Comparison of ENCODE assay signal across 23 cellular contexts in the genomic region with DNA sequence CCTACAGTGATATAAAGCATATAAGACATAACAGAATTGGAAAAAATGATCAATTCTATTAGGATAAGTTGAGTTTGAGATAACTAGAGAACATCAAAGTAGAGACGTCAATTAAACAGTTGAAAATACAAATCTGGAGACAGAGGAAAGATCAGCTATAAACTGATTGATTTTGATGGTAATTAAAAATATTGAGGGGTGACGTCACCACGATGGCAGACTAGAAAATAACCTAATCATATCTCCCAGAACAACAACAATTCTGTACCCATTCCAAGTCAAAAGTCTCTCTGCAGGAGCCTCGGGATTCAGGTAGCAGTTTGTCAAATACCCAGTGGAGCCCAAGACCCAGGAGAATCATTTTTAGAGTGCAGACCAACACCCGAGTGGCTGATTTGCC. TPM values are rescaled to one million over a fixed set of nuclear protein-coding genes. Genes with fewer than 3 reads are reported as not detected.
DNase-seq lines count a peak whose midpoint lies in the region; ATAC-seq, FAIRE-seq and TF ChIP-seq lines count a peak whose summit lies in the region.
"Had no signal": no experiment of that assay in that cellular context is flagged by ENCODE, and none has a peak within 500 bp of the region (broad histone marks: within the 10 kb centered on the region; RNA-seq: fewer than 3 reads in every experiment).

No MANE protein-coding gene starts in this region.

- RAD21 ChIA-PET in GM12878 (lab: Charles Lee; ENCODE audit: unreplicated experiment) = no interaction called here

- SMC1A ChIA-PET in GM12878 (lab: Charles Lee; ENCODE audit: uncharacterized antibody, unreplicated experiment) = interaction anchor here (0.8 to 1.4 kb wide), 2 partner anchors 19 to 90 kb away, joined by 3 to 4 read pairs; no protein-coding TSS in a partner anchor

- no peak overlapping the region for H3K9ac ChIP-seq in HepG2 (ENCODE audit: insufficient read depth, low read depth, low read length)
- H3K9ac ChIP-seq in GM12878 (ENCODE audit: control insufficient read depth, insufficient read depth, low read length) = no peak overlapping the region
- H3K9ac ChIP-seq in H1 (replicated peaks in 1 of 4; ENCODE audit: extremely low read depth in 1 of 4, low read depth in 3 of 4, low read length in 3 of 4) = no peak overlapping the region

- no peak overlapping the region for H4K91ac ChIP-seq in H1 (replicated peaks; ENCODE audit: insufficient read length, low read length)

- FAIRE-seq in HepG2 (lab: Jason Lieb, UNC) (no peak), D721Med (lab: Jason Lieb, UNC) (peak; percentile 76), GM12878 (lab: Jason Lieb, UNC) (no peak), H1 (lab: Jason Lieb, UNC) (no peak)
- FAIRE-seq: A549, G401.6, GM12892, GM18507 had no signal

- no peak for DNase-seq in HepG2 (ENCODE audit: low spot score)
- no peak for DNase-seq in right lobe of liver
- no peak for DNase-seq in D721Med (ENCODE audit: insufficient read length, low spot score)
- no peak for DNase-seq in GM12878 (ENCODE audit: low read depth, low spot score)
- DNase-seq in H1 (ENCODE audit: low read depth in 1 of 2, low spot score in 2 of 2) = no peak
- DNase-seq in hepatocyte (ENCODE audit: low spot score) = no peak
- no peak for DNase-seq in NCI-H187 treated with DMSO at 0.1 percent for 48 hours (lab: John Stamatoyannopoulos, UW)
- no peak for DNase-seq in caudate nucleus (lab: John Stamatoyannopoulos, UW)
- DNase-seq: BE2C; C1 segment of cervical spinal cord; CD4-positive, alpha-beta memory T cell; CD4-positive, CD25-positive, alpha-beta regulatory T cell; CD8-positive, alpha-beta memory T cell; COR-L47; DMS79 treated with DMSO at 0.1 percent for 48 hours; GF-D8 had no signal

- H3K4me3 ChIP-seq in HepG2 (replicated peaks in 1 of 3; ENCODE audit: insufficient read depth in 1 of 3, low read depth in 2 of 3, low read length in 3 of 3) (no peak overlapping the region), right lobe of liver (no peak overlapping the region), GM12878 (no peak overlapping the region), H1 (ENCODE audit: extremely low read depth in 1 of 4, insufficient read depth in 2 of 4, low read depth in 3 of 4, low read length in 4 of 4) (no peak overlapping the region), hepatocyte (no peak overlapping the region)
- H3K4me3 ChIP-seq: A549 had no signal

- TF ChIP-seq RAD21 in HepG2 (CRISPR knock-in tag; IDR thresholded peaks at IDR 0.05) = no peak
- TF ChIP-seq RAD21 in GM12878 (IDR thresholded peaks at IDR 0.05; ENCODE audit: insufficient read depth, low read depth, low read length) = no peak
- no peak for TF ChIP-seq RAD21 in H1 (IDR thresholded peaks at IDR 0.05 in 1 of 2, conservative IDR thresholded peaks at IDR 0.05 in 1 of 2; ENCODE audit: low read depth in 2 of 2, low read length in 2 of 2)

- WGBS in HepG2 (ENCODE audit: low lambda C conversion rate) = 2% methylated on average over 4 of the region's 5 CpGs
- WGBS in right lobe of liver (ENCODE audit: insufficient coverage, low coverage, low lambda C conversion rate, missing lambda C conversion rate) = 55% methylated on average over 5 of the region's 5 CpGs
- 50% methylated on average over 5 of the region's 5 CpGs for WGBS in GM12878 (ENCODE audit: insufficient coverage, insufficient replicate concordance, low lambda C conversion rate, missing lambda C conversion rate)
- WGBS in H1 (ENCODE audit: extremely low coverage in 1 of 2, insufficient coverage in 1 of 2, insufficient read length in 1 of 2, insufficient replicate concordance in 2 of 2, low coverage in 1 of 2, low lambda C conversion rate in 2 of 2, missing lambda C conversion rate in 1 of 2), 2 experiments = 94% methylated on average over 5 of the region's 5 CpGs; no CpG with 5 or more reads in 1 of the 2 experiments
- WGBS in hepatocyte (ENCODE audit: low lambda C conversion rate, missing lambda C conversion rate) = 85% methylated on average over 5 of the region's 5 CpGs

- H3K23ac ChIP-seq in H1 (ENCODE audit: insufficient read length) = no peak overlapping the region

- H3K4me2 ChIP-seq in HepG2 (ENCODE audit: low read depth, low read length) = no peak overlapping the region
- no peak overlapping the region for H3K4me2 ChIP-seq in GM12878 (ENCODE audit: control insufficient read depth, insufficient read depth)
- no peak overlapping the region for H3K4me2 ChIP-seq in H1 (ENCODE audit: insufficient read depth in 1 of 2, low read depth in 2 of 2, low read length in 2 of 2)
- no peak overlapping the region for H3K4me2 ChIP-seq in hepatocyte
- H3K4me2 ChIP-seq: A549 had no signal

- no peak overlapping the region for H4K8ac ChIP-seq in H1 (ENCODE audit: extremely low read depth, insufficient read depth, low read length)

- intact Hi-C loops in HepG2 (cut with micrococcal nuclease; ENCODE audit: unreplicated experiment) (no loop called here), right lobe of liver (cut with DNase I) (no loop called here), GM12878 (cut with micrococcal nuclease; ENCODE audit: unreplicated experiment) (no loop called here)

- H3K9me2 ChIP-seq in hepatocyte (replicated peaks; ENCODE audit: insufficient read depth) = no peaks in the 10 kb centered on the region

- TF ChIP-seq POLR2A in HepG2 (IDR thresholded peaks at IDR 0.05; ENCODE audit: insufficient read depth in 1 of 2, low read depth in 2 of 2, low read length in 2 of 2) (no peak), right lobe of liver (IDR thresholded peaks at IDR 0.05) (no peak), GM12878 (IDR thresholded peaks at IDR 0.05; ENCODE audit: low read depth, low read length) (no peak), H1 (IDR thresholded peaks at IDR 0.05; ENCODE audit: control extremely low read depth in 1 of 2, low read depth in 2 of 2, low read length in 2 of 2) (no peak)

- no peak overlapping the region for H4K5ac ChIP-seq in H1 (ENCODE audit: insufficient read length, low read depth, low read length)

- POLR2A ChIA-PET in HepG2 (lab: Yijun Ruan, JAX) = no interaction called here
- POLR2A ChIA-PET in GM12878 (lab: Charles Lee) = no interaction called here
- POLR2A ChIA-PET in H1 (lab: Charles Lee; ENCODE audit: partially characterized antibody) = no interaction called here

- TF ChIP-seq CTCF in HepG2 (CRISPR knock-in tag; IDR thresholded peaks at IDR 0.05) (no peak), right lobe of liver (IDR thresholded peaks at IDR 0.05) (no peak), D721Med (IDR thresholded peaks at IDR 0.05; ENCODE audit: insufficient read depth, missing control alignments) (no peak), GM12878 (IDR thresholded peaks at IDR 0.05 in 2 of 3, conservative IDR thresholded peaks at IDR 0.05 in 1 of 3; ENCODE audit: control insufficient read depth in 2 of 3, extremely low read depth in 1 of 3, insufficient read depth in 1 of 3, low read depth in 3 of 3, low read length in 3 of 3) (no peak), H1 (IDR thresholded peaks at IDR 0.05; ENCODE audit: control extremely low read depth in 1 of 3, insufficient read depth in 1 of 3, low read depth in 1 of 3, low read length in 3 of 3) (no peak), hepatocyte (IDR thresholded peaks at IDR 0.05; ENCODE audit: poor library complexity) (no peak)

- peaks cover 5% of the 10 kb centered on the region; the same call in 1 of the 2 replicates for H3K9me3 ChIP-seq in HepG2 (ENCODE audit: low read length)
- no peaks in the 10 kb centered on the region for H3K9me3 ChIP-seq in right lobe of liver
- H3K9me3 ChIP-seq in GM12878 (replicated peaks; ENCODE audit: control insufficient read depth, insufficient read depth, low read length) = no peaks in the 10 kb centered on the region; the same call in 2 of the 3 replicates
- H3K9me3 ChIP-seq in H1 (ENCODE audit: insufficient read depth in 2 of 2, low read depth in 1 of 2, low read length in 1 of 2) = no peaks in the 10 kb centered on the region
- H3K9me3 ChIP-seq in hepatocyte (ENCODE audit: low read depth) = no peaks in the 10 kb centered on the region
- H3K9me3 ChIP-seq: A549, BE2C had no signal

- no peak for ATAC-seq in HepG2
- no peak for ATAC-seq in right lobe of liver
- no peak for ATAC-seq in GM12878
- ATAC-seq: A549 had no signal

- no peak overlapping the region for H3K56ac ChIP-seq in H1 (replicated peaks; ENCODE audit: insufficient read length, low read depth, low read length)

- BruUV-seq in HepG2 (replicated peaks; lab: Mats Ljungman, UMichigan) = no TSS peak
- no TSS peak for BruUV-seq in GM12878 (replicated peaks; lab: Mats Ljungman, UMichigan)

- H3K27ac ChIP-seq in HepG2 (ENCODE audit: extremely low read length, insufficient read depth, low read length) = no peak overlapping the region
- H3K27ac ChIP-seq in right lobe of liver = no peak overlapping the region
- no peak overlapping the region for H3K27ac ChIP-seq in GM12878 (ENCODE audit: control insufficient read depth, insufficient read depth)
- no peak overlapping the region for H3K27ac ChIP-seq in H1 (ENCODE audit: low read depth, low read length)
- no peak overlapping the region for H3K27ac ChIP-seq in hepatocyte
- H3K27ac ChIP-seq in caudate nucleus (ENCODE audit: low read depth, low read length) = no peak overlapping the region
- H3K27ac ChIP-seq: 22Rv1, A549 had no signal

- no peak overlapping the region for H3K18ac ChIP-seq in H1 (ENCODE audit: extremely low read depth, low read length)

- no peaks in the 10 kb centered on the region for H3K79me1 ChIP-seq in H1 (ENCODE audit: low read depth, low read length)

- no peaks in the 10 kb centered on the region for H3K27me3 ChIP-seq in HepG2 (ENCODE audit: control insufficient read depth in 1 of 2, insufficient read depth in 2 of 2, low read length in 2 of 2)
- no peaks in the 10 kb centered on the region for H3K27me3 ChIP-seq in right lobe of liver
- H3K27me3 ChIP-seq in GM12878 (replicated peaks in 1 of 2; ENCODE audit: control insufficient read depth in 2 of 2, insufficient read depth in 2 of 2, low read length in 1 of 2) = no peaks in the 10 kb centered on the region; a peak in 1 of 4 replicates
- no peaks in the 10 kb centered on the region for H3K27me3 ChIP-seq in H1 (replicated peaks in 1 of 4; ENCODE audit: control insufficient read depth in 3 of 4, extremely low read depth in 1 of 4, insufficient read depth in 3 of 4, low read length in 3 of 4)
- H3K27me3 ChIP-seq in hepatocyte = no peaks in the 10 kb centered on the region
- H3K27me3 ChIP-seq: BE2C had no signal

- no peak overlapping the region for H3K4ac ChIP-seq in H1 (replicated peaks; ENCODE audit: insufficient read length, low read depth, low read length)

- H2BK20ac ChIP-seq in H1 (ENCODE audit: low read length) = no peak overlapping the region

- H3K14ac ChIP-seq in H1 (ENCODE audit: insufficient read length) = no peak overlapping the region

- H3K4me1 ChIP-seq in HepG2 (ENCODE audit: insufficient read depth, low read length) = no peaks in the 10 kb centered on the region
- no peaks in the 10 kb centered on the region for H3K4me1 ChIP-seq in right lobe of liver
- no peaks in the 10 kb centered on the region for H3K4me1 ChIP-seq in GM12878 (ENCODE audit: control insufficient read depth, insufficient read depth, low read length)
- H3K4me1 ChIP-seq in H1 (replicated peaks in 1 of 4; ENCODE audit: control insufficient read depth in 3 of 4, insufficient read depth in 4 of 4, low read length in 3 of 4) = no peaks in the 10 kb centered on the region
- no peaks in the 10 kb centered on the region for H3K4me1 ChIP-seq in hepatocyte (ENCODE audit: insufficient read depth)
- H3K4me1 ChIP-seq: A549, BE2C had no signal

- H3K36me3 ChIP-seq in HepG2 (replicated peaks in 1 of 2; ENCODE audit: control insufficient read depth in 1 of 2, insufficient read depth in 2 of 2, low read length in 2 of 2) (no peaks in the 10 kb centered on the region), right lobe of liver (no peaks in the 10 kb centered on the region), GM12878 (ENCODE audit: control insufficient read depth in 2 of 2, insufficient read depth in 2 of 2, low read length in 1 of 2) (no peaks in the 10 kb centered on the region), H1 (ENCODE audit: control insufficient read depth in 2 of 4, insufficient read depth in 4 of 4, low read length in 3 of 4) (no peaks in the 10 kb centered on the region), hepatocyte (replicated peaks; ENCODE audit: insufficient read depth, low read depth) (no peaks in the 10 kb centered on the region)
- H3K36me3 ChIP-seq: BE2C had no signal

- no peak overlapping the region for H2BK15ac ChIP-seq in H1 (ENCODE audit: low read length)

- in situ Hi-C loops in HepG2 (cut with HindIII; ENCODE audit: extremely low pct_ligation_motif_present, low pct_unique_long_range_greater_than_20kb) = no loop called here
- in situ Hi-C loops in GM12878 (cut with MboI) = no loop called here

- TF ChIP-seq EP300 in HepG2 (IDR thresholded peaks at IDR 0.05; ENCODE audit: low read depth in 2 of 2, low read length in 2 of 2) = no peak
- no peak for TF ChIP-seq EP300 in HepG2 (CRISPR knock-in tag; IDR thresholded peaks at IDR 0.05; ENCODE audit: borderline replicate concordance)
- no peak for TF ChIP-seq EP300 in GM12878 (IDR thresholded peaks at IDR 0.05; ENCODE audit: borderline replicate concordance in 1 of 2, control insufficient read depth in 1 of 2, low read depth in 2 of 2, low read length in 2 of 2)
- TF ChIP-seq EP300 in H1 (IDR thresholded peaks at IDR 0.05; ENCODE audit: borderline replicate concordance in 1 of 2, low read depth in 2 of 2, low read length in 2 of 2) = no peak

- no peak overlapping the region for H2AK5ac ChIP-seq in H1 (ENCODE audit: low read depth, low read length)

- CTCF ChIA-PET in HepG2 (lab: Yijun Ruan, JAX; ENCODE audit: low intra/inter-chr PET ratio, low total read pairs) (no interaction called here), GM12878 (lab: Yijun Ruan, JAX) (no interaction called here), H1 (lab: Charles Lee; ENCODE audit: partially characterized antibody) (interaction anchor here (0.9 to 1.4 kb wide), 3 partner anchors 60 to 210 kb away, joined by 3 to 5 read pairs (median 3); no protein-coding TSS in a partner anchor)

- H3K23me2 ChIP-seq in H1 (ENCODE audit: low read depth, low read length) = no peaks in the 10 kb centered on the region

- no peak overlapping the region for H2BK12ac ChIP-seq in H1 (ENCODE audit: low read depth, low read length)

- H4K20me1 ChIP-seq in HepG2 (ENCODE audit: insufficient read depth, low read length) (no peaks in the 10 kb centered on the region), GM12878 (ENCODE audit: control insufficient read depth, insufficient read depth) (no peaks in the 10 kb centered on the region), H1 (replicated peaks in 1 of 2; ENCODE audit: control insufficient read depth in 1 of 2, insufficient read depth in 2 of 2, low read length in 2 of 2) (no peaks in the 10 kb centered on the region), hepatocyte (ENCODE audit: insufficient read depth, poor library complexity, severe bottlenecking) (no peaks in the 10 kb centered on the region)

- no peak overlapping the region for H2BK120ac ChIP-seq in H1 (replicated peaks; ENCODE audit: low read depth, low read length)

- H2BK5ac ChIP-seq in H1 (ENCODE audit: low read depth, low read length) = no peak overlapping the region

- H2AFZ ChIP-seq in HepG2 (ENCODE audit: low read length) (no peak overlapping the region), GM12878 (ENCODE audit: control insufficient read depth, low read depth, low read length) (no peak overlapping the region), H1 (ENCODE audit: low read length) (peak overlapping the region; percentile 80), hepatocyte (no peak overlapping the region)

- H3K79me2 ChIP-seq in HepG2 (ENCODE audit: insufficient read depth, low read length) (no peaks in the 10 kb centered on the region), GM12878 (ENCODE audit: control insufficient read depth, insufficient read depth, low read length) (no peaks in the 10 kb centered on the region), H1 (ENCODE audit: control insufficient read depth in 1 of 2, insufficient read depth in 2 of 2, low read length in 2 of 2) (no peaks in the 10 kb centered on the region), hepatocyte (no peaks in the 10 kb centered on the region)

RNA-seq across cellular contexts. Expression of gene MS4A13, which starts 28.9 kb away (rescaled TPM):
- total RNA-seq in HepG2 (2016; rRNA removed; fragmentation: Illumina TruSeq; extraction: Trizol) (not detected in 2 replicates), right lobe of liver (not detected), GM12878 (2014; rRNA removed) (not detected in 2 replicates), GM12878 (2014; rRNA removed; fragmentation: Illumina TruSeq; extraction: Trizol) (not detected in 2 replicates), GM12878 (2021) (not detected in 2 replicates), hepatocyte (not detected in 2 replicates)
- total RNA-seq in HepG2 (2016; cell fraction: cytosol; rRNA removed; fragmentation: Illumina TruSeq; extraction: Trizol; ENCODE audit: low read depth) = not detected in 2 replicates
- not detected in 2 replicates for total RNA-seq in HepG2 (2016; cell fraction: insoluble cytoplasmic fraction; rRNA removed; fragmentation: Illumina TruSeq; extraction: Trizol)
- total RNA-seq in HepG2 (2016; cell fraction: membrane; rRNA removed; fragmentation: Illumina TruSeq; extraction: Trizol) = not detected in 2 replicates
- not detected in 2 replicates for total RNA-seq in HepG2 (2016; cell fraction: nucleus; rRNA removed; fragmentation: Illumina TruSeq; extraction: Trizol)
- polyA plus RNA-seq in HepG2 (2011; rRNA removed) (not detected in 2 replicates), GM12878 (2011; rRNA removed) (not detected in 2 replicates), GM12878 (2014; fragmentation: Illumina TruSeq; extraction: Trizol) (not detected in 2 replicates), GM12878 (2014; fragmentation: Nextera tagmentation; extraction: Ambion mirVana) (not detected), GM12878 (2014; rRNA removed) (not detected in 2 replicates), GM12878 (2016; fragmentation: Nextera tagmentation; extraction: Ambion mirVana) (not detected), H1 (2011; rRNA removed) (not detected in 2 replicates), hepatocyte (not detected in 2 replicates)
- not detected in 2 replicates for polyA plus RNA-seq in HepG2 (2011; cell fraction: cytosol; rRNA removed)
- not detected in 2 replicates for polyA plus RNA-seq in HepG2 (2011; cell fraction: nucleus; rRNA removed)
- not detected in 2 replicates for polyA plus RNA-seq in HepG2 (2012)
- not detected in 2 replicates for polyA plus RNA-seq in HepG2 (2016; cell fraction: cytosol; fragmentation: Illumina TruSeq; extraction: Trizol; ENCODE audit: low read depth)
- polyA plus RNA-seq in HepG2 (2016; cell fraction: insoluble cytoplasmic fraction; fragmentation: Illumina TruSeq; extraction: Trizol; ENCODE audit: low read depth) = not detected in 2 replicates
- polyA plus RNA-seq in HepG2 (2016; cell fraction: membrane; fragmentation: Illumina TruSeq; extraction: Trizol; ENCODE audit: low read depth) = not detected in 2 replicates
- polyA plus RNA-seq in HepG2 (2016; cell fraction: nucleus; fragmentation: Illumina TruSeq; extraction: Trizol; ENCODE audit: insufficient read depth, low read depth) = not detected in 2 replicates
- polyA minus RNA-seq in HepG2 (2011; rRNA and poly(A)+ RNA removed; ENCODE audit: low replicate concordance) = not detected in 2 replicates
- not detected in 2 replicates for polyA minus RNA-seq in HepG2 (2011; cell fraction: cytosol; rRNA and poly(A)+ RNA removed)
- not detected in 2 replicates for polyA minus RNA-seq in HepG2 (2011; cell fraction: nucleus; rRNA and poly(A)+ RNA removed)
- total RNA-seq in GM12878 (2013; cell fraction: nucleolus; rRNA removed) = not detected in 2 replicates
- not detected for polyA plus RNA-seq in GM12878 (2011; ENCODE audit: low read depth)
- polyA plus RNA-seq in GM12878 (2011; cell fraction: cytosol; rRNA removed) = not detected in 2 replicates
- not detected in 2 replicates for polyA plus RNA-seq in GM12878 (2011; cell fraction: nucleus; rRNA removed)
- polyA plus RNA-seq in GM12878 (2012) = not detected in 2 replicates
- polyA minus RNA-seq in GM12878 (2011; rRNA and poly(A)+ RNA removed) = not detected in 2 replicates
- polyA minus RNA-seq in GM12878 (2011; cell fraction: cytosol; rRNA and poly(A)+ RNA removed) = not detected in 2 replicates
- polyA minus RNA-seq in GM12878 (2011; cell fraction: nucleus; rRNA and poly(A)+ RNA removed) = not detected in 2 replicates
- not detected in 2 replicates for total RNA-seq in H1 (2021; fragmentation: NEBNext Ultra II Directional; extraction: Animal tissue kit (Norgen Biotek cat#: 25700))
- not detected for polyA plus RNA-seq in H1 (2011; cell fraction: cytosol; rRNA removed)
- polyA plus RNA-seq in H1 (2011; cell fraction: nucleus; rRNA removed) = not detected
- not detected in 4 replicates for polyA plus RNA-seq in H1 (2012, experiment 1 of 2)
- not detected for polyA plus RNA-seq in H1 (2012, experiment 2 of 2)
- polyA plus RNA-seq in H1 (2013, experiment 1 of 2) = not detected
- polyA plus RNA-seq in H1 (2013, experiment 2 of 2) = not detected
- not detected in 2 replicates for polyA minus RNA-seq in H1 (2011; rRNA and poly(A)+ RNA removed)
- polyA minus RNA-seq in H1 (2011; cell fraction: cytosol; rRNA and poly(A)+ RNA removed) = not detected
- polyA minus RNA-seq in H1 (2011; cell fraction: nucleus; rRNA and poly(A)+ RNA removed) = not detected
- total RNA-seq: A172; CD4-positive, alpha-beta memory T cell; CD4-positive, CD25-positive, alpha-beta regulatory T cell; CD8-positive, alpha-beta memory T cell had no signal
- polyA plus RNA-seq: A549; CD14-positive monocyte; CD4-positive, alpha-beta memory T cell; CD4-positive, CD25-positive, alpha-beta regulatory T cell; CD8-positive, alpha-beta memory T cell had no signal

RNA-seq across cellular contexts. Expression of gene MS4A12, which starts 51.5 kb away (rescaled TPM):
- not detected in 2 replicates for total RNA-seq in HepG2 (2016; rRNA removed; fragmentation: Illumina TruSeq; extraction: Trizol)
- not detected in 2 replicates for total RNA-seq in HepG2 (2016; cell fraction: cytosol; rRNA removed; fragmentation: Illumina TruSeq; extraction: Trizol; ENCODE audit: low read depth)
- not detected in 2 replicates for total RNA-seq in HepG2 (2016; cell fraction: insoluble cytoplasmic fraction; rRNA removed; fragmentation: Illumina TruSeq; extraction: Trizol)
- not detected in 2 replicates for total RNA-seq in HepG2 (2016; cell fraction: membrane; rRNA removed; fragmentation: Illumina TruSeq; extraction: Trizol)
- not detected in 2 replicates for total RNA-seq in HepG2 (2016; cell fraction: nucleus; rRNA removed; fragmentation: Illumina TruSeq; extraction: Trizol)
- polyA plus RNA-seq in HepG2 (2011; rRNA removed) = not detected in 2 replicates
- not detected in 2 replicates for polyA plus RNA-seq in HepG2 (2011; cell fraction: cytosol; rRNA removed)
- polyA plus RNA-seq in HepG2 (2011; cell fraction: nucleus; rRNA removed) = not detected in 2 replicates
- not detected in 2 replicates for polyA plus RNA-seq in HepG2 (2012)
- not detected in 2 replicates for polyA plus RNA-seq in HepG2 (2016; cell fraction: cytosol; fragmentation: Illumina TruSeq; extraction: Trizol; ENCODE audit: low read depth)
- not detected in 2 replicates for polyA plus RNA-seq in HepG2 (2016; cell fraction: insoluble cytoplasmic fraction; fragmentation: Illumina TruSeq; extraction: Trizol; ENCODE audit: low read depth)
- not detected in 2 replicates for polyA plus RNA-seq in HepG2 (2016; cell fraction: membrane; fragmentation: Illumina TruSeq; extraction: Trizol; ENCODE audit: low read depth)
- polyA plus RNA-seq in HepG2 (2016; cell fraction: nucleus; fragmentation: Illumina TruSeq; extraction: Trizol; ENCODE audit: insufficient read depth, low read depth) = not detected in 2 replicates
- polyA minus RNA-seq in HepG2 (2011; rRNA and poly(A)+ RNA removed; ENCODE audit: low replicate concordance) = not detected in 2 replicates
- not detected in 2 replicates for polyA minus RNA-seq in HepG2 (2011; cell fraction: cytosol; rRNA and poly(A)+ RNA removed)
- polyA minus RNA-seq in HepG2 (2011; cell fraction: nucleus; rRNA and poly(A)+ RNA removed) = not detected in 2 replicates
- not detected for total RNA-seq in right lobe of liver
- total RNA-seq in GM12878 (2013; cell fraction: nucleolus; rRNA removed) = not detected in 2 replicates
- not detected in 2 replicates for total RNA-seq in GM12878 (2014; rRNA removed)
- total RNA-seq in GM12878 (2014; rRNA removed; fragmentation: Illumina TruSeq; extraction: Trizol) = not detected in 2 replicates
- total RNA-seq in GM12878 (2021) = not detected in 2 replicates
- polyA plus RNA-seq in GM12878 (2011; ENCODE audit: low read depth) = not detected
- polyA plus RNA-seq in GM12878 (2011; rRNA removed) = not detected in 2 replicates
- not detected in 2 replicates for polyA plus RNA-seq in GM12878 (2011; cell fraction: cytosol; rRNA removed)
- not detected in 2 replicates for polyA plus RNA-seq in GM12878 (2011; cell fraction: nucleus; rRNA removed)
- polyA plus RNA-seq in GM12878 (2012) = not detected in 2 replicates
- not detected in 2 replicates for polyA plus RNA-seq in GM12878 (2014; fragmentation: Illumina TruSeq; extraction: Trizol)
- polyA plus RNA-seq in GM12878 (2014; fragmentation: Nextera tagmentation; extraction: Ambion mirVana) = under 1 TPM in 1 of 2 experiments, not detected in 1; 0.05 TPM
- polyA plus RNA-seq in GM12878 (2014; rRNA removed) = not detected in 2 replicates
- not detected for polyA plus RNA-seq in GM12878 (2016; fragmentation: Nextera tagmentation; extraction: Ambion mirVana)
- polyA minus RNA-seq in GM12878 (2011; rRNA and poly(A)+ RNA removed) = not detected in 2 replicates
- not detected in 2 replicates for polyA minus RNA-seq in GM12878 (2011; cell fraction: cytosol; rRNA and poly(A)+ RNA removed)
- not detected in 2 replicates for polyA minus RNA-seq in GM12878 (2011; cell fraction: nucleus; rRNA and poly(A)+ RNA removed)
- 0.39 TPM in 1 of 2 replicates, not detected in the other for total RNA-seq in H1 (2021; fragmentation: NEBNext Ultra II Directional; extraction: Animal tissue kit (Norgen Biotek cat#: 25700))
- 0.14 and 0.24 TPM in 2 replicates for polyA plus RNA-seq in H1 (2011; rRNA removed)
- polyA plus RNA-seq in H1 (2011; cell fraction: cytosol; rRNA removed) = 0.37 TPM
- 0.16 TPM for polyA plus RNA-seq in H1 (2011; cell fraction: nucleus; rRNA removed)
- polyA plus RNA-seq in H1 (2012, experiment 1 of 2) = 0.17 TPM in 1 of 4 replicates, not detected in the others
- polyA plus RNA-seq in H1 (2012, experiment 2 of 2) = not detected
- 0.45 TPM for polyA plus RNA-seq in H1 (2013, experiment 1 of 2)
- 0.29 TPM for polyA plus RNA-seq in H1 (2013, experiment 2 of 2)
- polyA minus RNA-seq in H1 (2011; rRNA and poly(A)+ RNA removed) = 0.32 and 0.41 TPM in 2 replicates
- polyA minus RNA-seq in H1 (2011; cell fraction: cytosol; rRNA and poly(A)+ RNA removed) = not detected
- not detected for polyA minus RNA-seq in H1 (2011; cell fraction: nucleus; rRNA and poly(A)+ RNA removed)
- not detected in 2 replicates for total RNA-seq in hepatocyte
- polyA plus RNA-seq in hepatocyte = not detected in 2 replicates
- total RNA-seq: A172; CD4-positive, alpha-beta memory T cell; CD4-positive, CD25-positive, alpha-beta regulatory T cell; CD8-positive, alpha-beta memory T cell had no signal
- polyA plus RNA-seq: A549; CD14-positive monocyte; CD4-positive, alpha-beta memory T cell; CD4-positive, CD25-positive, alpha-beta regulatory T cell; CD8-positive, alpha-beta memory T cell had no signal
